Comparison of ENCODE assay signal across 27 cellular contexts in genomic region chr16:81509404-81509803, GRCh38.
"Had no signal": no experiment of that assay in that cellular context is flagged by ENCODE, and none has a peak within 500 bp of the region (broad histone marks: within the 10 kb centered on the region; RNA-seq: fewer than 3 reads in every experiment).

No MANE protein-coding gene starts in this region.

- H3K27me3 Mint-ChIP-seq: activated T-cell treated with anti-CD3 and anti-CD28 coated beads, Interleukin-2, amount 50 U/mL, for 24 hours; T-helper 17 cell had no signal

- DNase-seq: activated CD4-positive, alpha-beta T cell treated with anti-CD3 and anti-CD28 coated beads for 48 hours; activated CD4-positive, alpha-beta T cell treated with anti-CD3 and anti-CD28 coated beads, Interleukin-2, amount 50 U/mL, for 4 hours; activated CD4-positive, CD25-positive, alpha-beta regulatory T cell treated with anti-CD3 and anti-CD28 coated beads, Interleukin-2, amount 50 U/mL, for 72 hours; activated CD8-positive, alpha-beta memory T cell treated with anti-CD3 and anti-CD28 coated beads, Interleukin-2, amount 50 U/mL, for 48 hours; activated CD8-positive, alpha-beta T cell treated with anti-CD3 and anti-CD28 coated beads, Interleukin-2, amount 10 ng/mL, durations not matched to agents 7 days and 5 days; activated effector memory CD4-positive, alpha-beta T cell treated with Interleukin-2 at 50 U/mL for 16 hours; activated naive CD4-positive, alpha-beta T cell treated with Interleukin-2 at 50 U/mL for 16 hours; activated T-cell treated with anti-CD3 and anti-CD28 coated beads, Interleukin-2, amount 50 U/mL, for 24 hours; brain microvascular endothelial cell; cerebellar nuclear complex; NCI-H1092; NCI-H1417; NCI-H1930; NCI-H2171; NCI-H345; NCI-H510A; NCI-H526 treated with DMSO at 0.1 percent for 48 hours; NCI-H82; SHP77 treated with DMSO at 0.1 percent for 48 hours; T-helper 17 cell; T-helper 9 cell had no signal

- H3K27ac Mint-ChIP-seq: activated CD8-positive, alpha-beta T cell treated with anti-CD3 and anti-CD28 coated beads, Interleukin-2, amount 10 ng/mL, durations not matched to agents 7 days and 5 days; activated naive CD4-positive, alpha-beta T cell treated with anti-CD3 and anti-CD28 coated beads, Interleukin-2, amount 50 U/mL, for 72 hours; activated T-cell treated with anti-CD3 and anti-CD28 coated beads, Interleukin-2, amount 50 U/mL, for 24 hours; activated T-helper 1 cell treated with anti-CD3 and anti-CD28 coated beads, Interleukin-12 subunit alpha, Interleukin-12 subunit beta, Interleukin-2, Interleukin-4 antibody, amounts not matched to agents 30 ng/mL and 10 ng/mL and 1 ng/mL, durations not matched to agents 14 hours and 24 hours and 36 hours; T-helper 17 cell; WTC11 had no signal

- H3K9me3 Mint-ChIP-seq: activated naive CD4-positive, alpha-beta T cell treated with anti-CD3 and anti-CD28 coated beads, Interleukin-2, amount 50 U/mL, for 72 hours; activated T-cell treated with anti-CD3 and anti-CD28 coated beads, Interleukin-2, amount 50 U/mL, for 24 hours; activated T-helper 1 cell treated with anti-CD3 and anti-CD28 coated beads, Interleukin-12 subunit alpha, Interleukin-12 subunit beta, Interleukin-2, Interleukin-4 antibody, amounts not matched to agents 30 ng/mL and 10 ng/mL and 1 ng/mL, durations not matched to agents 14 hours and 24 hours and 36 hours had no signal

- H3K9ac ChIP-seq: KMS-11 had no signal

- H3K36me3 Mint-ChIP-seq: activated naive CD4-positive, alpha-beta T cell treated with anti-CD3 and anti-CD28 coated beads, Interleukin-2, amount 50 U/mL, for 72 hours had no signal

- H3K4me2 ChIP-seq: KMS-11 had no signal

- H3K27ac ChIP-seq: brain microvascular endothelial cell, cardiac muscle cell, KMS-11, Peyer's patch had no signal

- H3K4me3 ChIP-seq: cardiac muscle cell, Peyer's patch had no signal

- H3K27me3 ChIP-seq: brain microvascular endothelial cell, cardiac muscle cell, Peyer's patch had no signal

- ATAC-seq: activated CD8-positive, alpha-beta T cell treated with anti-CD3 and anti-CD28 coated beads, Interleukin-2, amount 10 ng/mL, durations not matched to agents 7 days and 5 days; activated naive CD4-positive, alpha-beta T cell treated with anti-CD3 and anti-CD28 coated beads, Interleukin-2, amount 50 U/mL, for 72 hours; T-helper 17 cell; WTC11 had no signal

- H3K4me3 Mint-ChIP-seq: activated CD8-positive, alpha-beta T cell treated with anti-CD3 and anti-CD28 coated beads, Interleukin-2, amount 10 ng/mL, durations not matched to agents 7 days and 5 days; activated T-cell treated with anti-CD3 and anti-CD28 coated beads, Interleukin-2, amount 50 U/mL, for 24 hours; activated T-helper 1 cell treated with anti-CD3 and anti-CD28 coated beads, Interleukin-12 subunit alpha, Interleukin-12 subunit beta, Interleukin-2, Interleukin-4 antibody, amounts not matched to agents 30 ng/mL and 10 ng/mL and 1 ng/mL, durations not matched to agents 14 hours and 24 hours and 36 hours; T-helper 17 cell; WTC11 had no signal

- H3K9me3 ChIP-seq: Peyer's patch had no signal

- H3K36me3 ChIP-seq: brain microvascular endothelial cell, cardiac muscle cell, Peyer's patch had no signal
